Comparison of ENCODE assay signal across 20 cellular contexts in genomic region chr2:2043394-2043793, GRCh38.
"Had no signal": no experiment of that assay in that cellular context is flagged by ENCODE, and none has a peak within 500 bp of the region (broad histone marks: within the 10 kb centered on the region; RNA-seq: fewer than 3 reads in every experiment).

No MANE protein-coding gene starts in this region.

- H3K36me3 ChIP-seq: colonic mucosa, esophagus squamous epithelium, gastrocnemius medialis, heart right ventricle, left lung, lower lobe of right lung had no signal

- H3K27ac ChIP-seq: colonic mucosa, esophagus squamous epithelium, gastrocnemius medialis, heart right ventricle, left lung, lower lobe of right lung had no signal

- H3K9me3 Mint-ChIP-seq: dendritic cell treated with granulocyte-macrophage colony-stimulating factor and Interleukin-4, amounts not matched to agents 40 ng/mL and 50 ng/mL, for 4 days; mesothelial cell of epicardium had no signal

- H3K4me3 ChIP-seq: colonic mucosa, esophagus squamous epithelium, gastrocnemius medialis, heart right ventricle, left lung, lower lobe of right lung, mucosa of descending colon had no signal

- ATAC-seq: gastrocnemius medialis, heart right ventricle, left cardiac atrium, left lung, left ventricle myocardium superior, lower lobe of right lung, mucosa of descending colon had no signal

- H3K27ac Mint-ChIP-seq: dendritic cell treated with granulocyte-macrophage colony-stimulating factor and Interleukin-4, amounts not matched to agents 40 ng/mL and 50 ng/mL, for 4 days; mesothelial cell of epicardium had no signal

- H3K27me3 ChIP-seq: colonic mucosa, gastrocnemius medialis, heart right ventricle, left lung had no signal

- DNase-seq: colonic mucosa; cortex of kidney; effector CD4-positive, alpha-beta T cell; effector memory CD4-positive, alpha-beta T cell; esophagus squamous epithelium; foreskin fibroblast; foreskin melanocyte; gastrocnemius medialis; glutamatergic neuron; head of caudate nucleus; heart right ventricle; hippocampal formation; left cardiac atrium; left lung; left ventricle myocardium superior; lower lobe of right lung; mesenchymal stem cell; mucosa of descending colon had no signal

- H3K4me3 Mint-ChIP-seq: dendritic cell treated with granulocyte-macrophage colony-stimulating factor and Interleukin-4, amounts not matched to agents 40 ng/mL and 50 ng/mL, for 4 days; mesothelial cell of epicardium had no signal

- H3K4me1 Mint-ChIP-seq: mesothelial cell of epicardium had no signal

- H3K27me3 Mint-ChIP-seq: dendritic cell treated with granulocyte-macrophage colony-stimulating factor and Interleukin-4, amounts not matched to agents 40 ng/mL and 50 ng/mL, for 4 days had no signal

- H3K4me1 ChIP-seq: colonic mucosa, esophagus squamous epithelium, gastrocnemius medialis, left lung, lower lobe of right lung had no signal

- H3K36me3 Mint-ChIP-seq: mesothelial cell of epicardium had no signal

- H3K9me3 ChIP-seq: colonic mucosa, esophagus squamous epithelium, gastrocnemius medialis, heart right ventricle, left lung, lower lobe of right lung, mucosa of descending colon had no signal
